14 cellular contexts compared by ENCODE assay signal in the genomic region with DNA sequence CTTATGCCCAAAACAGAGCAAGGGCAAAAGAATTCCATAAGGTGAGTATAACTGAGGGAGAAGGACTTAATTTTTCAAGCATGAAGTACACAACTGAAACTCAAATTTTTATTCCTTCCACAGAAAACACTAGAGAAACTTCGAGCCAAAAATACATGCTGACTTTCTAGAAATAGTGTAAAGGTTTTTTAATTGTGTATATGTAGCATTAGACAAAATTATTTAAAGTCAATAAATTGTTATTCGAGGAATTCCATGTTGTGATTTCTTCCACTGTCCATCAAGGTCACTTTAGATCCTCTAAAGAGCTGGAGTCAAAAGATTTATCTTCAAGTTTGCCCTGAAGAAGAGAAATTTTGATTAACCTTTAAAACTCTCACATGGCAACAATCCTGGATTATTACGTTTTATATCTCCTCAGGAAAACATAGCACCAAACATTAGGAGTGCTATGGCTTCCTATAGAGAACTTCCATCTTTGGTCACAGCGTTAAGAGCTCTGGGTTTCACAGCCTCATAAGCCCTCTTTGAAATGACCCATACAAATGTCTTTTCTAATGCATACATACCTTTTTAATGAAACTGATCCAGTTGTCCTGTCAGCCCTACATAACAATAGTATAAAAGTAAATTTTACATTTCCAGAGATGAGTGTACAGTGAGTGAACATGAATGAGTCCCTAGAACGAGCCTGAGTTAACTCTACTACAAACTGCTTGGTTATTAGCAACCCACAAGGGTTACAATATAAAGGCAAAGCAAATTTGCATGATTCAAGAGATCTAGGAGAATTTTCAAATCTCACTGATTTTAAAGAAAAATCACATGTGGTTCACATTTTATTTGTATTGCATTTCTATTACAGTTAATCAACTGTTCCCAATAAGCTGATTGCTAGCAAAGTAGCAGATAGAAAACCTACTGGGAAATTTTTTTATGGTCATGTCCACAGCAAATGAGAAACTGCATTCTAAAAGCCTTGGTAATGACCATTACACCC. TPM values are rescaled to one million over a fixed set of nuclear protein-coding genes. Genes with fewer than 3 reads are reported as not detected.
A peak's percentile ranks its signal among the peaks of the same experiment; 100 is the strongest.
DNase-seq lines count a peak whose midpoint lies in the region; ATAC-seq and TF ChIP-seq lines count a peak whose summit lies in the region.
"Had no signal": no experiment of that assay in that cellular context is flagged by ENCODE, and none has a peak within 500 bp of the region (broad histone marks: within the 10 kb centered on the region; RNA-seq: fewer than 3 reads in every experiment).

No MANE protein-coding gene starts in this region.

- H3K18ac ChIP-seq in mesendoderm (ENCODE audit: low read length), result no peak overlapping the region

- H3K4me3 Mint-ChIP-seq in activated naive CD4-positive, alpha-beta T cell treated with anti-CD3 and anti-CD28 coated beads, Interleukin-2, amount 50 U/mL, for 24 hours, result no peak overlapping the region
- H3K4me3 Mint-ChIP-seq in activated naive CD8-positive, alpha-beta T cell treated with anti-CD3 and anti-CD28 coated beads, Interleukin-2, amount 10 ng/mL, durations not matched to agents 7 days and 5 days, result no peak overlapping the region
- no peak overlapping the region for H3K4me3 Mint-ChIP-seq in stimulated activated naive CD8-positive, alpha-beta T cell treated with anti-CD3 and anti-CD28 coated beads, Interleukin-15, Interleukin-2, amounts not matched to agents 100 ng/mL and 50 ng/mL, for 24 hours
- H3K4me3 Mint-ChIP-seq: activated T-cell treated with anti-CD3 and anti-CD28 coated beads, Interleukin-2, amount 50 U/mL, for 4 hours; natural killer cell had no signal

- H3K9ac ChIP-seq in OCI-LY3 (ENCODE audit: low read length), result no peak overlapping the region
- no peak overlapping the region for H3K9ac ChIP-seq in mesendoderm (ENCODE audit: low read length)

- no peaks in the 10 kb centered on the region for H3K9me3 Mint-ChIP-seq in activated naive CD4-positive, alpha-beta T cell treated with anti-CD3 and anti-CD28 coated beads, Interleukin-2, amount 50 U/mL, for 24 hours
- H3K9me3 Mint-ChIP-seq in activated naive CD8-positive, alpha-beta T cell treated with anti-CD3 and anti-CD28 coated beads, Interleukin-2, amount 10 ng/mL, durations not matched to agents 7 days and 5 days, result no peaks in the 10 kb centered on the region
- no peaks in the 10 kb centered on the region for H3K9me3 Mint-ChIP-seq in stimulated activated naive CD8-positive, alpha-beta T cell treated with anti-CD3 and anti-CD28 coated beads, Interleukin-15, Interleukin-2, amounts not matched to agents 100 ng/mL and 50 ng/mL, for 24 hours
- H3K9me3 Mint-ChIP-seq: activated T-cell treated with anti-CD3 and anti-CD28 coated beads, Interleukin-2, amount 50 U/mL, for 4 hours; natural killer cell had no signal

- H3K4me2 ChIP-seq in OCI-LY3 (ENCODE audit: low read length), result no peak overlapping the region
- no peak overlapping the region for H3K4me2 ChIP-seq in mesendoderm (ENCODE audit: low read length)

- POLR2A ChIA-PET in activated naive CD8-positive, alpha-beta T cell treated with anti-CD3 and anti-CD28 coated beads, Interleukin-2, amount 10 ng/mL, durations not matched to agents 7 days and 5 days (lab: Charles Lee), result interaction anchor here (3.3 kb wide), 1 partner anchor 10 kb away, joined by 18 read pairs; a partner anchor contains a TSS

- 100% methylated on average over 1 of the region's 5 CpGs for WGBS in mesendoderm (ENCODE audit: extremely low coverage, insufficient coverage, low lambda C conversion rate)

- H3K79me1 ChIP-seq in mesendoderm (ENCODE audit: low read length), result no peaks in the 10 kb centered on the region

- 0 out of 2 replicates have a peak overlapping the region, but pooled peaks have one; percentile 6 for H3K27ac ChIP-seq in OCI-LY3 (ENCODE audit: low read length)
- H3K27ac ChIP-seq in mesendoderm (ENCODE audit: low read depth, low read length), result no peak overlapping the region
- H3K27ac ChIP-seq: ascending aorta, coronary artery had no signal

- peaks cover 35% of the 10 kb centered on the region for H3K79me2 ChIP-seq in OCI-LY3 (ENCODE audit: low read length)
- H3K79me2 ChIP-seq in mesendoderm (ENCODE audit: control insufficient read depth, insufficient read depth, low read length), result peaks cover 7% of the 10 kb centered on the region

- H3K27ac Mint-ChIP-seq in activated naive CD4-positive, alpha-beta T cell treated with anti-CD3 and anti-CD28 coated beads, Interleukin-2, amount 50 U/mL, for 24 hours, result peak overlapping the region; percentile 60
- peak overlapping the region; percentile 42 for H3K27ac Mint-ChIP-seq in activated naive CD8-positive, alpha-beta T cell treated with anti-CD3 and anti-CD28 coated beads, Interleukin-2, amount 10 ng/mL, durations not matched to agents 7 days and 5 days
- peak overlapping the region; percentile 63 for H3K27ac Mint-ChIP-seq in stimulated activated naive CD8-positive, alpha-beta T cell treated with anti-CD3 and anti-CD28 coated beads, Interleukin-15, Interleukin-2, amounts not matched to agents 100 ng/mL and 50 ng/mL, for 24 hours

- no peak overlapping the region for H3K56ac ChIP-seq in mesendoderm (ENCODE audit: low read length)

- peaks cover 29% of the 10 kb centered on the region for H3K36me3 Mint-ChIP-seq in activated naive CD4-positive, alpha-beta T cell treated with anti-CD3 and anti-CD28 coated beads, Interleukin-2, amount 50 U/mL, for 24 hours
- peaks cover 37% of the 10 kb centered on the region for H3K36me3 Mint-ChIP-seq in activated naive CD8-positive, alpha-beta T cell treated with anti-CD3 and anti-CD28 coated beads, Interleukin-2, amount 10 ng/mL, durations not matched to agents 7 days and 5 days
- peaks cover 87% of the 10 kb centered on the region for H3K36me3 Mint-ChIP-seq in stimulated activated naive CD8-positive, alpha-beta T cell treated with anti-CD3 and anti-CD28 coated beads, Interleukin-15, Interleukin-2, amounts not matched to agents 100 ng/mL and 50 ng/mL, for 24 hours (ENCODE audit: low read depth)

- H3K4me1 Mint-ChIP-seq in activated naive CD4-positive, alpha-beta T cell treated with anti-CD3 and anti-CD28 coated beads, Interleukin-2, amount 50 U/mL, for 24 hours, result peaks cover 31% of the 10 kb centered on the region
- peaks cover 28% of the 10 kb centered on the region for H3K4me1 Mint-ChIP-seq in activated naive CD8-positive, alpha-beta T cell treated with anti-CD3 and anti-CD28 coated beads, Interleukin-2, amount 10 ng/mL, durations not matched to agents 7 days and 5 days
- H3K4me1 Mint-ChIP-seq in stimulated activated naive CD8-positive, alpha-beta T cell treated with anti-CD3 and anti-CD28 coated beads, Interleukin-15, Interleukin-2, amounts not matched to agents 100 ng/mL and 50 ng/mL, for 24 hours (ENCODE audit: low read depth), result peaks cover 25% of the 10 kb centered on the region

- peaks cover 94% of the 10 kb centered on the region for H3K36me3 ChIP-seq in OCI-LY3 (replicated peaks; ENCODE audit: low read depth, low read length)
- peaks cover 8% of the 10 kb centered on the region for H3K36me3 ChIP-seq in mesendoderm (ENCODE audit: control insufficient read depth, insufficient read depth, low read length)

- H2AK5ac ChIP-seq in mesendoderm (ENCODE audit: low read length), result no peak overlapping the region

- H3K4me3 ChIP-seq in OCI-LY3 (ENCODE audit: low read length) (no peak overlapping the region), mesendoderm (ENCODE audit: low read length) (no peak overlapping the region)
- H3K4me3 ChIP-seq: ascending aorta, coronary artery had no signal

- H4K5ac ChIP-seq in mesendoderm (ENCODE audit: low read length), result no peak overlapping the region

- no peak overlapping the region for H3K23ac ChIP-seq in mesendoderm (ENCODE audit: low read length)

- no peak overlapping the region for H2AFZ ChIP-seq in OCI-LY3 (ENCODE audit: low read depth, low read length)

- H3K27me3 Mint-ChIP-seq in activated naive CD4-positive, alpha-beta T cell treated with anti-CD3 and anti-CD28 coated beads, Interleukin-2, amount 50 U/mL, for 24 hours, result no peaks in the 10 kb centered on the region
- no peaks in the 10 kb centered on the region for H3K27me3 Mint-ChIP-seq in activated naive CD8-positive, alpha-beta T cell treated with anti-CD3 and anti-CD28 coated beads, Interleukin-2, amount 10 ng/mL, durations not matched to agents 7 days and 5 days
- H3K27me3 Mint-ChIP-seq in stimulated activated naive CD8-positive, alpha-beta T cell treated with anti-CD3 and anti-CD28 coated beads, Interleukin-15, Interleukin-2, amounts not matched to agents 100 ng/mL and 50 ng/mL, for 24 hours, result no peaks in the 10 kb centered on the region

- H4K8ac ChIP-seq in mesendoderm (ENCODE audit: low read depth, low read length), result no peak overlapping the region

- peaks cover 59% of the 10 kb centered on the region for H4K20me1 ChIP-seq in OCI-LY3 (ENCODE audit: insufficient read depth, low read length)

- no peak for DNase-seq in activated naive CD4-positive, alpha-beta T cell (lab: John Stamatoyannopoulos, UW)
- no peak for DNase-seq in activated naive CD8-positive, alpha-beta T cell treated with anti-CD3 and anti-CD28 coated beads, Interleukin-2, amount 10 ng/mL, durations not matched to agents 7 days and 5 days
- no peak for DNase-seq in mesendoderm
- no peak for DNase-seq in activated gamma-delta T cell treated with Interleukin-2 at 50 U/mL for 16 hours
- DNase-seq: activated T-cell treated with anti-CD3 and anti-CD28 coated beads, Interleukin-2, amount 50 U/mL, for 4 hours; natural killer cell; NCI-H2029 treated with DMSO at 0.1 percent for 48 hours; NCI-H526 treated with DMSO at 0.1 percent for 48 hours had no signal

- no peaks in the 10 kb centered on the region for H3K27me3 ChIP-seq in OCI-LY3 (ENCODE audit: low read depth, low read length)
- H3K27me3 ChIP-seq in mesendoderm (ENCODE audit: insufficient read depth, low read length, poor library complexity), result no peaks in the 10 kb centered on the region
- H3K27me3 ChIP-seq: ascending aorta had no signal

- TF ChIP-seq CTCF in OCI-LY3 (IDR thresholded peaks at IDR 0.05; ENCODE audit: low read depth, low read length), result no peak

- no peak overlapping the region for H3K4ac ChIP-seq in mesendoderm (ENCODE audit: low read depth, low read length)

- no peak overlapping the region for H2BK5ac ChIP-seq in mesendoderm (ENCODE audit: low read length)

- H3K4me1 ChIP-seq in OCI-LY3 (ENCODE audit: low read length) (peaks cover 14% of the 10 kb centered on the region; the same call in 1 of the 2 replicates), mesendoderm (ENCODE audit: control insufficient read depth, low read depth, low read length) (no peaks in the 10 kb centered on the region)

- no peaks in the 10 kb centered on the region for H3K9me3 ChIP-seq in OCI-LY3 (ENCODE audit: insufficient read depth, low read length)
- H3K9me3 ChIP-seq: ascending aorta had no signal

- no peak for ATAC-seq in activated naive CD8-positive, alpha-beta T cell treated with anti-CD3 and anti-CD28 coated beads, Interleukin-2, amount 10 ng/mL, durations not matched to agents 7 days and 5 days (ENCODE audit: low read depth)
- no peak for ATAC-seq in HG02642 (IDR thresholded peaks at IDR 0.05; ENCODE audit: poor library complexity, unreplicated experiment)
- ATAC-seq: natural killer cell had no signal

- H2BK15ac ChIP-seq in mesendoderm (replicated peaks; ENCODE audit: low read depth), result no peak overlapping the region

- no peak overlapping the region for H2BK120ac ChIP-seq in mesendoderm (ENCODE audit: low read depth, low read length)

RNA-seq across cellular contexts. Expression of a gene that starts 10.9 kb away (rescaled TPM):
- total RNA-seq in activated naive CD8-positive, alpha-beta T cell treated with anti-CD3 and anti-CD28 coated beads, Interleukin-2, amount 10 ng/mL, durations not matched to agents 7 days and 5 days, result 100 to 1,000 TPM; 172 to 178 TPM
- 238 TPM for polyA plus RNA-seq in mesendoderm (2013, experiment 1 of 2)
- polyA plus RNA-seq in mesendoderm (2013, experiment 2 of 2), result 235 TPM

RNA-seq across cellular contexts. Expression of a gene that starts 11.1 kb away (rescaled TPM):
- total RNA-seq in activated naive CD8-positive, alpha-beta T cell treated with anti-CD3 and anti-CD28 coated beads, Interleukin-2, amount 10 ng/mL, durations not matched to agents 7 days and 5 days, result 10 to 100 TPM; 20.6 to 29.2 TPM
- 7.6 TPM for polyA plus RNA-seq in mesendoderm (2013, experiment 1 of 2)
- polyA plus RNA-seq in mesendoderm (2013, experiment 2 of 2), result 8.1 TPM

RNA-seq across cellular contexts. Expression of a gene that starts 53.7 kb away (rescaled TPM):
- total RNA-seq in activated naive CD8-positive, alpha-beta T cell treated with anti-CD3 and anti-CD28 coated beads, Interleukin-2, amount 10 ng/mL, durations not matched to agents 7 days and 5 days, result 10 to 100 TPM; 43.0 to 44.8 TPM
- polyA plus RNA-seq in mesendoderm (2013, experiment 1 of 2), result 22.5 TPM
- 21.6 TPM for polyA plus RNA-seq in mesendoderm (2013, experiment 2 of 2)
